Comparison of ENCODE assay signal across 10 cellular contexts in the genomic region with DNA sequence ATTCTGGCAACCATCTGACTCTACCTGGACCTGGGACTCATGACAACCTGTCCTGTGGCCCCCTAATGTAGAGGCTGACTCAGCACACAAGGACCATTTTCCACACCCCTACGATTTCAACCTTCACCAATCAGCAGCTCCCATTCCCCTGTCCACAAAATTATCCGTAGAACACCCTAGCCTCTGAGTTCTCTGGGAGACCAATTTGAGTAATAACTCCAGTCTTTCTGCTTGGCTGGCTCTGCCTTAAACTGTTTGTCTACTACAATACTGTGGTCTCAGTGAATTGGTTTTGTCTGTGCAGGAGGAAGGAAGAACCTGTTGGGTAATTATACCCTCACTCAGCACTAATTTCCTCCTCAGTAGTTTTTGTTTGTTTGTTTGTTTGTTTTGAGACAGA.
DNase-seq lines count a peak whose midpoint lies in the region; ATAC-seq and TF ChIP-seq lines count a peak whose summit lies in the region.
"Had no signal": no experiment of that assay in that cellular context is flagged by ENCODE, and none has a peak within 500 bp of the region (broad histone marks: within the 10 kb centered on the region; RNA-seq: fewer than 3 reads in every experiment).

No MANE protein-coding gene starts in this region.

- CTCF ChIA-PET in Caco-2 (lab: Charles Lee) = interaction anchor here (0.6 kb wide), 1 partner anchor 296 kb away, joined by 5 read pairs; no protein-coding TSS in a partner anchor

- no peak for DNase-seq in Caco-2
- peak; percentile 33 for DNase-seq in astrocyte of the spinal cord (ENCODE audit: low read depth, low spot score)
- DNase-seq in natural killer cell = no peak
- DNase-seq in glutamatergic neuron = no peak
- no peak for DNase-seq in activated effector memory CD4-positive, alpha-beta T cell treated with anti-CD3 and anti-CD28 coated beads, Interleukin-2, amount 50 U/mL, for 16 hours
- no peak for DNase-seq in stimulated activated CD4-positive, alpha-beta T cell treated with anti-CD3 and anti-CD28 coated beads, Interleukin-2, amount 100 ng/mL, for 24 hours

- TF ChIP-seq CTCF in Caco-2 (IDR thresholded peaks at IDR 0.05; ENCODE audit: insufficient read depth in 1 of 2, low read depth in 1 of 2, low read length in 1 of 2, severe bottlenecking in 1 of 2, unreplicated experiment in 1 of 2) (no peak), astrocyte of the spinal cord (IDR thresholded peaks at IDR 0.05; ENCODE audit: low read depth, low read length) (no peak), natural killer cell (IDR thresholded peaks at IDR 0.05) (no peak), glutamatergic neuron (IDR thresholded peaks at IDR 0.05; ENCODE audit: partially characterized antibody, unreplicated experiment) (no peak)

- no peaks in the 10 kb centered on the region for H3K27me3 ChIP-seq in Caco-2 (replicated peaks; ENCODE audit: control insufficient read depth, insufficient read depth, low read length)
- H3K27me3 ChIP-seq: ascending aorta, pancreas had no signal

- no peak for ATAC-seq in natural killer cell
- ATAC-seq in GM21786 (IDR thresholded peaks at IDR 0.05; ENCODE audit: unreplicated experiment) = no peak

- in situ Hi-C loops in astrocyte of the spinal cord (cut with HindIII; ENCODE audit: low sequenced_read_pairs) = no loop called here

- intact Hi-C loops in Caco-2 (cut with micrococcal nuclease; ENCODE audit: unreplicated experiment) = no loop called here
- intact Hi-C loops in natural killer cell (cut with micrococcal nuclease) = no loop called here

- H3K4me3 Mint-ChIP-seq in Caco-2 (ENCODE audit: unreplicated experiment) (peak overlapping the region; percentile 23), IgD-negative memory B cell (peak overlapping the region; percentile 1 to 86 (median 36)), natural killer cell (no peak overlapping the region), glutamatergic neuron (ENCODE audit: unreplicated experiment) (no peak overlapping the region)

- H3K4me1 Mint-ChIP-seq in Caco-2 (ENCODE audit: low read depth, unreplicated experiment) (peaks cover 38% of the 10 kb centered on the region), IgD-negative memory B cell (peaks cover 7 to 31% (median 11%) of the 10 kb centered on the region in 3 donors), natural killer cell (peaks cover 41 to 43% of the 10 kb centered on the region in 2 donors), glutamatergic neuron (ENCODE audit: low read depth, unreplicated experiment) (peaks cover 12% of the 10 kb centered on the region)

- H3K9me3 Mint-ChIP-seq in Caco-2 (ENCODE audit: unreplicated experiment) = no peaks in the 10 kb centered on the region
- H3K9me3 Mint-ChIP-seq in IgD-negative memory B cell = no peaks in the 10 kb centered on the region
- H3K9me3 Mint-ChIP-seq in natural killer cell = no peaks in the 10 kb centered on the region
- peaks cover 4% of the 10 kb centered on the region for H3K9me3 Mint-ChIP-seq in glutamatergic neuron (ENCODE audit: unreplicated experiment)

- H3K4me3 ChIP-seq in Caco-2 (ENCODE audit: low read depth, low read length) (no peak overlapping the region), astrocyte of the spinal cord (ENCODE audit: low read depth, low read length) (no peak overlapping the region)
- H3K4me3 ChIP-seq: ascending aorta, pancreas had no signal

- BruUV-seq in Caco-2 (replicated peaks; lab: Mats Ljungman, UMichigan) = no TSS peak

- H3K36me3 ChIP-seq in Caco-2 (ENCODE audit: control insufficient read depth, insufficient read depth, low read length) = no peaks in the 10 kb centered on the region
- H3K36me3 ChIP-seq: ascending aorta, pancreas had no signal

- H3K36me3 Mint-ChIP-seq in Caco-2 (ENCODE audit: insufficient read depth, unreplicated experiment) = no peaks in the 10 kb centered on the region
- H3K36me3 Mint-ChIP-seq in IgD-negative memory B cell = peaks cover 2% of the 10 kb centered on the region
- H3K36me3 Mint-ChIP-seq in natural killer cell = no peaks in the 10 kb centered on the region
- H3K36me3 Mint-ChIP-seq in glutamatergic neuron (ENCODE audit: unreplicated experiment) = no peaks in the 10 kb centered on the region

- H3K4me1 ChIP-seq in Caco-2 = peaks cover 36% of the 10 kb centered on the region
- H3K4me1 ChIP-seq: pancreas had no signal

- no peaks in the 10 kb centered on the region for H3K27me3 Mint-ChIP-seq in Caco-2 (ENCODE audit: insufficient read depth, unreplicated experiment)
- H3K27me3 Mint-ChIP-seq in IgD-negative memory B cell = no peaks in the 10 kb centered on the region
- no peaks in the 10 kb centered on the region for H3K27me3 Mint-ChIP-seq in natural killer cell (ENCODE audit: low read depth in 2 of 2)
- no peaks in the 10 kb centered on the region for H3K27me3 Mint-ChIP-seq in glutamatergic neuron (ENCODE audit: unreplicated experiment)

- no peaks in the 10 kb centered on the region for H3K9me3 ChIP-seq in Caco-2
- H3K9me3 ChIP-seq: ascending aorta, pancreas had no signal

- H3K27ac Mint-ChIP-seq in Caco-2 (ENCODE audit: unreplicated experiment) (peak overlapping the region; percentile 33), IgD-negative memory B cell (peak overlapping the region; percentile 28 to 96 (median 37)), natural killer cell (peak overlapping the region; percentile 14 to 70), glutamatergic neuron (ENCODE audit: unreplicated experiment) (no peak overlapping the region)

- POLR2A ChIA-PET in Caco-2 (lab: Charles Lee) = no interaction called here

Comparison
In these comparisons a context has a peak if more than half of its experiments do, and no peak if none do; other contexts are left out.
1. H3K4me3 Mint-ChIP-seq: peak in Caco-2 (single experiment) and IgD-negative memory B cell (4 of 4); none in natural killer cell (single experiment) and glutamatergic neuron (single experiment).